ENCODE assay signal across 8 cellular contexts in the genomic region with DNA sequence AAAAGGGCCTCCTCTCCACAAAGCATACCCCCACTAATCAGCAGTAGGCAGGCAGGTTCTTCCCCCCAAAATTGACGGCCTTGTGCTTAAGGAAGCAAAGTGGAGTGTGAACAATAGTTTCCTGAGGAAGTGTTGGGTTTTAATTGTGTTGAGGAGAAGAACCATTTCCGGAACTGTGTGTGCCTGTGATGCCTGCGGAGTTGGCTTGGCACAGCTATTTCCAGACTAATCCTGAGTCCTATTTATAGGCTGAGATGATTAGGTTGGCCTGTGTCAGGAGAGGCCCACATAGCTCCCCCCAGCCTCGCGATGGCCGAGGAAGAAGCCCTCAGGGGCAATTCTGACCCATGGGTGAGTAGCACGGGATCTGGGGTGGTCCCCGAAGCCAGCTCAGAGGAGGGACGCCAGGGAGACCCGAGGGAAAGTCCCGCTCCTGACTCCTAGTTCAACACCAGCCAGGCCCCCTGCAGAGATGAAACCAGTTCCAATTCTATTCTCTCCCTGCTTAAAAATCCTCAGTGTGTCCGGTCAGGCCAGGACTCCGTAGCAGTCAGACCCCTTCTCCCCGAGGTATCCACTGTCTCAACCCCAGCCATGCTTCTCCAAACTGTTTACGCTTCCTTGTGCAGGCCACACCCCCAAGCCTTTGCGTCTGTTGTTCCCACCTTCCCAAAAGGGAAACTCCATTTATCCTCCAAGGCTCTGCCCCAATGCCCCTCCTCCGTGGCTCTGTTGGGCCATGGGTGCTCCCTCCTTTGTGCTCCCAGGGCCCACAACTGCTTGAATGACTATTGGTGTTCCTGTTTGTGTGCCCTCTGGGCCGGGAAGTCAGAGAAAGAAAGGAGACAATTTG. TPM values are rescaled to one million over a fixed set of nuclear protein-coding genes. Genes with fewer than 3 reads are reported as not detected.
DNase-seq lines count a peak whose midpoint lies in the region; ATAC-seq and TF ChIP-seq lines count a peak whose summit lies in the region.

No MANE protein-coding gene starts in this region.

- DNase-seq in HL-60 (ENCODE audit: low read depth in 1 of 2, low spot score in 1 of 2) (peak in 1 of 2 experiments; percentile 43), WERI-Rb-1 (peak; percentile 62), cardiac septum (ENCODE audit: low spot score) (peak; percentile 80), progenitor cell of endocrine pancreas (ENCODE audit: low spot score, unreplicated experiment) (no peak), DMS114 treated with DMSO at 0.1 percent for 48 hours (lab: John Stamatoyannopoulos, UW; ENCODE audit: unreplicated experiment) (no peak)
- no peak for DNase-seq in naive thymus-derived CD4-positive, alpha-beta T cell

- ATAC-seq in HG03442 (IDR thresholded peaks at IDR 0.05; ENCODE audit: unreplicated experiment) (no peak), HG03196 (IDR thresholded peaks at IDR 0.05; ENCODE audit: unreplicated experiment) (no peak)
- ATAC-seq in naive thymus-derived CD4-positive, alpha-beta T cell: no peak

- H3K27me3 ChIP-seq in HL-60 (ENCODE audit: insufficient read depth, poor library complexity, severe bottlenecking) (no peaks in the 10 kb centered on the region), WERI-Rb-1 (ENCODE audit: insufficient read depth, low read depth, severe bottlenecking) (no peaks in the 10 kb centered on the region)
- no peaks in the 10 kb centered on the region for H3K27me3 ChIP-seq in naive thymus-derived CD4-positive, alpha-beta T cell (ENCODE audit: control insufficient read depth in 2 of 2, insufficient read depth in 2 of 2, low read length in 2 of 2)

- no peaks in the 10 kb centered on the region for H3K36me3 ChIP-seq in WERI-Rb-1
- H3K36me3 ChIP-seq in naive thymus-derived CD4-positive, alpha-beta T cell (ENCODE audit: control insufficient read depth in 2 of 3, insufficient read depth in 3 of 3, low read length in 3 of 3): no peaks in the 10 kb centered on the region

- no peak overlapping the region for H3K4me3 ChIP-seq in HL-60 (replicated peaks; ENCODE audit: insufficient read depth, low read length)
- H3K4me3 ChIP-seq in WERI-Rb-1 (ENCODE audit: low read depth, low read length): no peak overlapping the region
- H3K4me3 ChIP-seq in naive thymus-derived CD4-positive, alpha-beta T cell (ENCODE audit: low read length): no peak overlapping the region

- H3K9me3 ChIP-seq in WERI-Rb-1 (ENCODE audit: severe bottlenecking): no peaks in the 10 kb centered on the region
- no peaks in the 10 kb centered on the region for H3K9me3 ChIP-seq in naive thymus-derived CD4-positive, alpha-beta T cell (ENCODE audit: control insufficient read depth in 2 of 3, low read length in 3 of 3)

- POLR2A ChIA-PET in naive thymus-derived CD4-positive, alpha-beta T cell (lab: Charles Lee): no interaction called here

- peak overlapping the region; percentile 80 for H3K27ac Mint-ChIP-seq in progenitor cell of endocrine pancreas
- H3K27ac Mint-ChIP-seq in naive thymus-derived CD4-positive, alpha-beta T cell: no peak overlapping the region

- no peak overlapping the region for H3K4me3 Mint-ChIP-seq in progenitor cell of endocrine pancreas (ENCODE audit: low read depth)
- no peak overlapping the region for H3K4me3 Mint-ChIP-seq in naive thymus-derived CD4-positive, alpha-beta T cell

- no peaks in the 10 kb centered on the region for H3K9me3 Mint-ChIP-seq in progenitor cell of endocrine pancreas (ENCODE audit: low read depth)
- H3K9me3 Mint-ChIP-seq in naive thymus-derived CD4-positive, alpha-beta T cell: no peaks in the 10 kb centered on the region

- CTCF ChIA-PET in naive thymus-derived CD4-positive, alpha-beta T cell (lab: Charles Lee): no interaction called here

- peaks cover 2% of the 10 kb centered on the region for H3K36me3 Mint-ChIP-seq in progenitor cell of endocrine pancreas (ENCODE audit: insufficient read depth)
- H3K36me3 Mint-ChIP-seq in naive thymus-derived CD4-positive, alpha-beta T cell: peaks cover 0 to 15% (median 0%) of the 10 kb centered on the region in 5 donors

- no peaks in the 10 kb centered on the region for H3K4me1 ChIP-seq in naive thymus-derived CD4-positive, alpha-beta T cell (ENCODE audit: control insufficient read depth in 2 of 2, insufficient read depth in 2 of 2, low read length in 2 of 2)

- peaks cover 34% of the 10 kb centered on the region for H3K4me1 Mint-ChIP-seq in progenitor cell of endocrine pancreas (ENCODE audit: low read depth)
- peaks cover 0 to 22% (median 9%) of the 10 kb centered on the region in 7 donors for H3K4me1 Mint-ChIP-seq in naive thymus-derived CD4-positive, alpha-beta T cell

- TF ChIP-seq CTCF in HL-60 (IDR thresholded peaks at IDR 0.05; ENCODE audit: insufficient read depth, low read length) (no peak), WERI-Rb-1 (IDR thresholded peaks at IDR 0.05; ENCODE audit: low read depth, low read length) (no peak), progenitor cell of endocrine pancreas (IDR thresholded peaks at IDR 0.05; ENCODE audit: unreplicated experiment) (no peak)

- H3K27ac ChIP-seq in HL-60 (replicated peaks) (peak overlapping the region; percentile 61), WERI-Rb-1 (peak overlapping the region; percentile 69)
- H3K27ac ChIP-seq in naive thymus-derived CD4-positive, alpha-beta T cell (ENCODE audit: low read depth, low read length): no peak overlapping the region

- H3K27me3 Mint-ChIP-seq in progenitor cell of endocrine pancreas: peaks cover 4% of the 10 kb centered on the region
- H3K27me3 Mint-ChIP-seq in naive thymus-derived CD4-positive, alpha-beta T cell: no peaks in the 10 kb centered on the region

- intact Hi-C loops in cardiac septum (cut with DNase I): no loop called here
- intact Hi-C loops in naive thymus-derived CD4-positive, alpha-beta T cell (cut with micrococcal nuclease): no loop called here

RNA-seq across cellular contexts. Expression of gene GSN, which starts 18.1 kb away (rescaled TPM):
- total RNA-seq in cardiac septum (855 TPM), progenitor cell of endocrine pancreas (35.0 and 41.4 TPM in 2 replicates)
- 10 to 100 TPM in 1 of 5 experiments, 1 to 10 TPM in 4; 4.2 to 34.6 (median 7.8) TPM for total RNA-seq in naive thymus-derived CD4-positive, alpha-beta T cell
- 1 to 10 TPM; 2.9 to 3.9 TPM for polyA plus RNA-seq in naive thymus-derived CD4-positive, alpha-beta T cell

Comparison
In these comparisons a context has a peak if more than half of its experiments do, and no peak if none do; other contexts are left out.
1. DNase-seq: peak in WERI-Rb-1 (single experiment) and cardiac septum (single experiment); none in progenitor cell of endocrine pancreas (single experiment), DMS114 treated with DMSO at 0.1 percent for 48 hours (single experiment) and naive thymus-derived CD4-positive, alpha-beta T cell (0 of 9).
2. RNA of gene GSN, which starts 18.1 kb away (total RNA-seq): 855 TPM in cardiac septum (single experiment); 35.0 to 41.4 TPM in progenitor cell of endocrine pancreas and 4.2 to 34.6 TPM in naive thymus-derived CD4-positive, alpha-beta T cell; every median in the first group is over 10 times any median in the second.